ENCODE assay signal across 15 cellular contexts in genomic region chr21:15277498-15277897, GRCh38.
A peak's percentile ranks its signal among the peaks of the same experiment; 100 is the strongest.
DNase-seq lines count a peak whose midpoint lies in the region; ATAC-seq and TF ChIP-seq lines count a peak whose summit lies in the region.
"Had no signal": no experiment of that assay in that cellular context is flagged by ENCODE, and none has a peak within 500 bp of the region (broad histone marks: within the 10 kb centered on the region; RNA-seq: fewer than 3 reads in every experiment).

No MANE protein-coding gene starts in this region.

- DNase-seq in DMS 273 treated with DMSO at 0.1 percent for 48 hours (lab: John Stamatoyannopoulos, UW) (peak; percentile 83), NCI-H69 (lab: John Stamatoyannopoulos, UW) (peak; percentile 6), choroid plexus epithelial cell (ENCODE audit: low read depth) (peak; percentile 17), superior temporal gyrus (ENCODE audit: extremely low spot score) (peak; percentile 18), SIG-M5 treated with dmso at 0.1 percent for 504 hours (lab: John Stamatoyannopoulos, UW; ENCODE audit: unreplicated experiment) (no peak)
- no peak for DNase-seq in activated CD4-positive, alpha-beta T cell treated with anti-CD3 and anti-CD28 coated beads for 48 hours
- DNase-seq: 8988T; ACHN; CD4-positive, CD25-positive, alpha-beta regulatory T cell; DMS79; GM23248 had no signal

- no peak overlapping the region for H3K4me3 ChIP-seq in choroid plexus epithelial cell (ENCODE audit: low read depth, low read length)
- H3K4me3 ChIP-seq: BLaER1 treated with 17β-estradiol and CSF1 and Interleukin-3, amounts not matched to agents 10 nM and 100 nM; GM23248; K562 had no signal

- no peak for TF ChIP-seq CTCF in choroid plexus epithelial cell (conservative IDR thresholded peaks at IDR 0.05; ENCODE audit: low read depth, low read length)

- no peak for ATAC-seq in HG02885 (IDR thresholded peaks at IDR 0.05; ENCODE audit: poor library complexity, unreplicated experiment)
- ATAC-seq: HCT116, K562 had no signal

Comparison
In these comparisons a context has a peak if more than half of its experiments do, and no peak if none do; other contexts are left out.
1. DNase-seq: peak in DMS 273 treated with DMSO at 0.1 percent for 48 hours (single experiment), NCI-H69 (single experiment), choroid plexus epithelial cell (single experiment) and superior temporal gyrus (single experiment); none in activated CD4-positive, alpha-beta T cell treated with anti-CD3 and anti-CD28 coated beads for 48 hours (single experiment) and SIG-M5 treated with dmso at 0.1 percent for 504 hours (single experiment).